8 cellular contexts compared by ENCODE assay signal in the genomic region with DNA sequence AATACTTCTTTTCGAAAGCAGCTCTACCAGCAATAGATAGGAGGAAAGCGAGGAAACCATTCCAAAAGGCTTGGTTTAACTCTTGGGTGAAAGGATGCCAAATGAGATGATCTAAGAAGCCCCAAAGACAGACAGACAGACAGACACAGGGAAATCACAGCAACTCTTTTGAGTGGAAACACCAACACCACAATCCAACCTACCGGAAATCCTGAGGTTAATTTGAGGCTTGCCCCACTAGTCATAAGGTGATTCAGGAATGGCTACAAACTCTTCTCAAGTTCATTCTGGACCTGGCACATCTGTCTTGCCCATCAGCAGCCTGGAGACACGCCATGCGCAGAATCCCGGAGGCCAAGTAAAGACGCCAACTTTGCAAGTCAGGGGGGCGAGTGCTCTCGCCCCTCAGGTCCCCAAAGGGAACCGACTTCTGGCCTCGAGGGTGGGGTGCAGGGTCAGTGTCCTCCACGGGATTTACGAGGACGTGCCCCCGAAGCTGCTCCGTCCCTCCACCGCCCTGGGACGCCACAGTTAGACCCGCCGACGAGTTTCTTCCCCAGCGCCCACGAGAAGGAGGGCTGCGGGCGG. TPM values are rescaled to one million over a fixed set of nuclear protein-coding genes. Genes with fewer than 3 reads are reported as not detected.
DNase-seq lines count a peak whose midpoint lies in the region; ATAC-seq lines count a peak whose summit lies in the region.

No MANE protein-coding gene starts in this region.

- ATAC-seq in HG02981 (IDR thresholded peaks at IDR 0.05; ENCODE audit: unreplicated experiment), result peak; percentile 25
- peak; percentile 43 for ATAC-seq in central memory CD8-positive, alpha-beta T cell (replicated peaks; ENCODE audit: extremely low read depth, poor library complexity, severe bottlenecking)
- peak; percentile 4 for ATAC-seq in left colon

- DNase-seq in NCI-H2029 (lab: John Stamatoyannopoulos, UW) (peak; percentile 13), NCI-H2029 treated with DMSO at 0.1 percent for 48 hours (lab: John Stamatoyannopoulos, UW) (no peak), T-helper 1 cell (peak in 3 of 5 donors; percentile 5 to 71 (median 21)), left colon (peak; percentile 40 to 49), hippocampal formation (lab: John Stamatoyannopoulos, UW) (no peak)
- DNase-seq in central memory CD8-positive, alpha-beta T cell (ENCODE audit: low spot score in 2 of 2), result peak; percentile 12 to 28
- DNase-seq in stimulated activated CD4-positive, alpha-beta T cell treated with anti-CD3 and anti-CD28 coated beads, Interleukin-4, amount 100 ng/mL, for 24 hours, result peak; percentile 43

- peak overlapping the region; percentile 75 for H3K4me3 Mint-ChIP-seq in central memory CD8-positive, alpha-beta T cell

- no peaks in the 10 kb centered on the region for H3K36me3 Mint-ChIP-seq in central memory CD8-positive, alpha-beta T cell (ENCODE audit: insufficient read depth)

- peaks cover 54% of the 10 kb centered on the region for H3K27me3 Mint-ChIP-seq in central memory CD8-positive, alpha-beta T cell

- intact Hi-C loops in left colon (cut with DNase I, micrococcal nuclease), result no loop called here

- no peaks in the 10 kb centered on the region for H3K9me3 Mint-ChIP-seq in central memory CD8-positive, alpha-beta T cell

- H3K27ac Mint-ChIP-seq in central memory CD8-positive, alpha-beta T cell (ENCODE audit: low read depth), result no peak overlapping the region

- H3K4me1 Mint-ChIP-seq in central memory CD8-positive, alpha-beta T cell, result peaks cover 12% of the 10 kb centered on the region

RNA-seq across cellular contexts. Expression of gene EVI5, which starts 0.8 kb away (rescaled TPM):
- total RNA-seq in left colon, result 10 to 100 TPM; 33.0 to 37.7 TPM

RNA-seq across cellular contexts. Expression of gene RPL5, which starts 47.7 kb away (rescaled TPM):
- total RNA-seq in left colon, result 100 to 1,000 TPM; 671 to 694 TPM

Comparison
In these comparisons a context has a peak if more than half of its experiments do, and no peak if none do; other contexts are left out.
1. DNase-seq: peak in NCI-H2029 (single experiment), T-helper 1 cell (3 of 5), central memory CD8-positive, alpha-beta T cell (2 of 2), left colon (2 of 2) and stimulated activated CD4-positive, alpha-beta T cell treated with anti-CD3 and anti-CD28 coated beads, Interleukin-4, amount 100 ng/mL, for 24 hours (single experiment); none in NCI-H2029 treated with DMSO at 0.1 percent for 48 hours (single experiment) and hippocampal formation (0 of 2).
2. Peak in every context shown above with its lines, with median percentiles within 50 percentile points of each other: ATAC-seq.